Comparison of ENCODE assay signal across 25 cellular contexts in genomic region chrX:69321789-69322188, GRCh38.
"Had no signal": no experiment of that assay in that cellular context is flagged by ENCODE, and none has a peak within 500 bp of the region (broad histone marks: within the 10 kb centered on the region; RNA-seq: fewer than 3 reads in every experiment).

No MANE protein-coding gene starts in this region.

- H3K4me3 Mint-ChIP-seq: central memory CD8-positive, alpha-beta T cell; dendritic cell treated with granulocyte-macrophage colony-stimulating factor and Interleukin-4, amounts not matched to agents 40 ng/mL and 50 ng/mL, for 4 days; effector memory CD8-positive, alpha-beta T cell; natural killer cell; neural crest cell; stimulated activated memory B cell treated with anti-CD40 and anti-IgM and Interleukin-4, amounts not matched to agents 10 μg/mL and 1 μg/mL and 100 μg/mL, for 72 hours; stimulated activated naive CD8-positive, alpha-beta T cell treated with anti-CD3 and anti-CD28 coated beads, Interleukin-15, Interleukin-2, amounts not matched to agents 100 ng/mL and 50 ng/mL, for 24 hours had no signal

- DNase-seq: effector memory CD8-positive, alpha-beta T cell; esophagus squamous epithelium; foreskin fibroblast; glutamatergic neuron; left colon; mammary epithelial cell; mucosa of descending colon; natural killer cell; nucleus accumbens; pancreas; spleen; stimulated activated CD4-positive, alpha-beta T cell treated with anti-CD3 and anti-CD28 coated beads, Interleukin-15, amount 100 ng/mL, for 24 hours; stimulated activated CD4-positive, alpha-beta T cell treated with anti-CD3 and anti-CD28 coated beads, Interleukin-1b, Interleukin-23, amount 100 ng/mL, for 48 hours; stimulated activated CD4-positive, alpha-beta T cell treated with anti-CD3 and anti-CD28 coated beads, Interleukin-4, amount 100 ng/mL, for 24 hours; testis had no signal

- H3K27me3 Mint-ChIP-seq: dendritic cell treated with granulocyte-macrophage colony-stimulating factor and Interleukin-4, amounts not matched to agents 40 ng/mL and 50 ng/mL, for 4 days; stimulated activated memory B cell treated with anti-CD40 and anti-IgM and Interleukin-4, amounts not matched to agents 10 μg/mL and 1 μg/mL and 100 μg/mL, for 72 hours; stimulated activated naive CD8-positive, alpha-beta T cell treated with anti-CD3 and anti-CD28 coated beads, Interleukin-15, Interleukin-2, amounts not matched to agents 100 ng/mL and 50 ng/mL, for 24 hours had no signal

- ATAC-seq: effector memory CD8-positive, alpha-beta T cell; gastroesophageal sphincter; left colon; mucosa of descending colon; natural killer cell; pancreas; sciatic nerve; stimulated activated memory B cell treated with anti-CD40 and anti-IgM and Interleukin-4, amounts not matched to agents 10 μg/mL and 1 μg/mL and 100 μg/mL, for 72 hours had no signal

- H3K27ac Mint-ChIP-seq: dendritic cell treated with granulocyte-macrophage colony-stimulating factor and Interleukin-4, amounts not matched to agents 40 ng/mL and 50 ng/mL, for 4 days; effector memory CD8-positive, alpha-beta T cell; natural killer cell; stimulated activated memory B cell treated with anti-CD40 and anti-IgM and Interleukin-4, amounts not matched to agents 10 μg/mL and 1 μg/mL and 100 μg/mL, for 72 hours; stimulated activated naive CD8-positive, alpha-beta T cell treated with anti-CD3 and anti-CD28 coated beads, Interleukin-15, Interleukin-2, amounts not matched to agents 100 ng/mL and 50 ng/mL, for 24 hours had no signal

- H3K27ac ChIP-seq: epithelial cell of prostate, esophagus squamous epithelium, gastroesophageal sphincter, pancreas, prostate gland, spleen, testis, tibial nerve had no signal

- H3K27me3 ChIP-seq: esophagus squamous epithelium, gastroesophageal sphincter, pancreas, spleen, testis, tibial nerve had no signal

- H3K4me1 ChIP-seq: gastroesophageal sphincter, pancreas, prostate gland, spleen, testis, tibial nerve had no signal

- H3K36me3 ChIP-seq: esophagus squamous epithelium, gastroesophageal sphincter, pancreas, prostate gland, spleen, tibial nerve had no signal

- H3K36me3 Mint-ChIP-seq: natural killer cell; stimulated activated memory B cell treated with anti-CD40 and anti-IgM and Interleukin-4, amounts not matched to agents 10 μg/mL and 1 μg/mL and 100 μg/mL, for 72 hours had no signal

- H3K4me3 ChIP-seq: esophagus squamous epithelium, gastroesophageal sphincter, mucosa of descending colon, pancreas, prostate gland, spleen, testis, tibial nerve had no signal

- H3K9me3 ChIP-seq: esophagus squamous epithelium, gastroesophageal sphincter, mucosa of descending colon, pancreas, prostate gland, spleen, testis, tibial nerve had no signal

- H3K4me1 Mint-ChIP-seq: central memory CD8-positive, alpha-beta T cell; natural killer cell; stimulated activated memory B cell treated with anti-CD40 and anti-IgM and Interleukin-4, amounts not matched to agents 10 μg/mL and 1 μg/mL and 100 μg/mL, for 72 hours had no signal

- H3K9me3 Mint-ChIP-seq: central memory CD8-positive, alpha-beta T cell; dendritic cell treated with granulocyte-macrophage colony-stimulating factor and Interleukin-4, amounts not matched to agents 40 ng/mL and 50 ng/mL, for 4 days; effector memory CD8-positive, alpha-beta T cell; natural killer cell; neural crest cell; stimulated activated memory B cell treated with anti-CD40 and anti-IgM and Interleukin-4, amounts not matched to agents 10 μg/mL and 1 μg/mL and 100 μg/mL, for 72 hours; stimulated activated naive CD8-positive, alpha-beta T cell treated with anti-CD3 and anti-CD28 coated beads, Interleukin-15, Interleukin-2, amounts not matched to agents 100 ng/mL and 50 ng/mL, for 24 hours had no signal
